8 cellular contexts compared by ENCODE assay signal in the genomic region with DNA sequence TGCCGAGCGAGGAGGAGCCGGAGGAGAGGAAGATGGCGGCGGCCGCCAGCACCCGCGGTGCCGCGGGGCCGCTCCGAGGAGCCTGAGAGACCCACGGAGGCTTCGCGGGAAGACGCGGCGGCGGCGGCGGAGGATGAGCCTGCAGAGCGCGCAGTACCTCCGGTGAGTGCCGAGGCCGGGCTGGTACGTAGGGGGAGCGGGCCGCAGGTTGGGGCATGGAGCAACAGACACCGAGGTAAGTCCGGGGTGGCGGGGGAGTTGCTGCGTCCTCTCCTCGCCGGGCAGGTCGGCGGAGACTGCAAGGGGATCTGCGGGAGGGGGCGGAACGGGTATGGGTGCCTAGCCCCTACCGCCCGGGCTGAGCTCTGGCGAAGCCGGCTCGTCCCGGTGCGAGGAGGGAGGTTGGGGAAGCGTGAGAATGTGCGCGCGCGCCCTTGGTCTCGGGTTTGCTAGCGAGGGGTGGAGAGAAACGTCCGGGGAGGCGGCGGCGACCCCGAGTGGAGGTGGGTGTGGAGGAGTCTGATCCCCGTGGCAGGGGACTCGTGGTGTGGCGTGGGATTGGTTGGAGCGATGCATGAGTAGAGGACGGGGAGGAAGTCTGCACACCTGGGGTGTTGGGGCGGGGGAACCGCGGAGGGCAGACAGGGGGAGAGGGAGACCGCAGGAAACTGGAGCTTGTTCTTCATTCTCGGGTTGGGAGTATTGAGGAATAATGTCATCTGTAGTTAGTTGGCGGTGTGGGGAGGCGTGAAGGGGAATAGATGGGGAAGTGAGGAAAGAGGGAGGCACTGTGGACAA. TPM values are rescaled to one million over a fixed set of nuclear protein-coding genes. Genes with fewer than 3 reads are reported as not detected.
A peak's percentile ranks its signal among the peaks of the same experiment; 100 is the strongest.
DNase-seq lines count a peak whose midpoint lies in the region.

Gene SMG7 (plus strand): TSS at position 12 of the 798 bp plus-strand sequence. CDS start 122 bp downstream, at position 134.

- POLR2A ChIA-PET in activated CD4-positive, alpha-beta memory T cell treated with anti-CD3 and anti-CD28 coated beads, Interleukin-2, amount 10 ng/mL, durations not matched to agents 7 days and 5 days (lab: Charles Lee), result interaction anchor here (0.9 to 3.9 kb wide), 8 partner anchors 10 to 370 kb away, joined by 3 to 39 read pairs (median 4); partner anchors contain the start of gene ARPC5

- in situ Hi-C loops in GM23248 (cut with MboI), result no loop called here

- H3K9me2 ChIP-seq in GM23248 (ENCODE audit: insufficient read depth), result no peaks in the 10 kb centered on the region

- DNase-seq in GM03348 (ENCODE audit: low spot score) (peak; percentile 58), GM23248 (peak; percentile 70), MG63 (peak; percentile 51), midbrain (lab: John Stamatoyannopoulos, UW) (peak; percentile 10), DMS153 treated with DMSO at 0.1 percent for 48 hours (lab: John Stamatoyannopoulos, UW; ENCODE audit: unreplicated experiment) (no peak)
- DNase-seq in activated CD4-positive, alpha-beta memory T cell treated with anti-CD3 and anti-CD28 coated beads, Interleukin-2, amount 10 ng/mL, durations not matched to agents 7 days and 5 days, result peak; percentile 57
- peak; percentile 52 for DNase-seq in effector CD8-positive, alpha-beta T cell (lab: John Stamatoyannopoulos, UW)
- DNase-seq in stimulated activated CD8-positive, alpha-beta memory T cell treated with anti-CD3 and anti-CD28 coated beads, Interleukin-4, amount 100 ng/mL, for 24 hours (ENCODE audit: low read depth), result peak; percentile 33

- H3K27me3 Mint-ChIP-seq in activated CD4-positive, alpha-beta memory T cell treated with anti-CD3 and anti-CD28 coated beads, Interleukin-2, amount 10 ng/mL, durations not matched to agents 7 days and 5 days, result no peaks in the 10 kb centered on the region

- H3K4me3 ChIP-seq in GM23248 (peak within 1 kb of the TSS; percentile 98), MG63 (peak within 1 kb of the TSS; percentile 97)

- peak within 1 kb of the TSS; percentile 94 for H2AFZ ChIP-seq in GM23248

- CTCF ChIA-PET in activated CD4-positive, alpha-beta memory T cell treated with anti-CD3 and anti-CD28 coated beads, Interleukin-2, amount 10 ng/mL, durations not matched to agents 7 days and 5 days (lab: Charles Lee), result interaction anchor here (0.6 to 1.6 kb wide), 4 partner anchors 115 to 162 kb away, joined by 3 to 5 read pairs (median 3); no protein-coding TSS in a partner anchor

- peaks cover 10% of the 10 kb centered on the region for H3K36me3 Mint-ChIP-seq in activated CD4-positive, alpha-beta memory T cell treated with anti-CD3 and anti-CD28 coated beads, Interleukin-2, amount 10 ng/mL, durations not matched to agents 7 days and 5 days (ENCODE audit: low read depth)

- peak within 1 kb of the TSS; percentile 97 for H3K4me2 ChIP-seq in GM23248 (ENCODE audit: unreplicated experiment)

- no peaks in the 10 kb centered on the region for H3K9me3 Mint-ChIP-seq in activated CD4-positive, alpha-beta memory T cell treated with anti-CD3 and anti-CD28 coated beads, Interleukin-2, amount 10 ng/mL, durations not matched to agents 7 days and 5 days

- peak within 1 kb of the TSS; percentile 99 for H3K27ac ChIP-seq in GM23248

- H4K20me1 ChIP-seq in GM23248 (ENCODE audit: insufficient read depth), result no peaks in the 10 kb centered on the region

- peak within 1 kb of the TSS; percentile 96 for H3K27ac Mint-ChIP-seq in activated CD4-positive, alpha-beta memory T cell treated with anti-CD3 and anti-CD28 coated beads, Interleukin-2, amount 10 ng/mL, durations not matched to agents 7 days and 5 days

- H3K4me1 Mint-ChIP-seq in activated CD4-positive, alpha-beta memory T cell treated with anti-CD3 and anti-CD28 coated beads, Interleukin-2, amount 10 ng/mL, durations not matched to agents 7 days and 5 days, result peaks cover 23% of the 10 kb centered on the region

- H3K36me3 ChIP-seq in GM23248 (ENCODE audit: low read depth) (no peaks in the 10 kb centered on the region), MG63 (peaks cover 5% of the 10 kb centered on the region)

- no peaks in the 10 kb centered on the region for H3K27me3 ChIP-seq in GM23248 (replicated peaks; ENCODE audit: insufficient read depth)
- no peaks in the 10 kb centered on the region for H3K27me3 ChIP-seq in MG63

- WGBS in GM23248 (ENCODE audit: low coverage in 1 of 2, low lambda C conversion rate in 2 of 2, missing lambda C conversion rate in 2 of 2), 2 experiments, result 1% methylated on average over 51 to 72 of the region's 72 CpGs

- peak within 1 kb of the TSS; percentile 95 for H3K9ac ChIP-seq in GM23248

- peaks cover 7% of the 10 kb centered on the region for H3F3A ChIP-seq in GM23248 (ENCODE audit: insufficient read depth)

- peak within 1 kb of the TSS; percentile 95 for H3K4me3 Mint-ChIP-seq in activated CD4-positive, alpha-beta memory T cell treated with anti-CD3 and anti-CD28 coated beads, Interleukin-2, amount 10 ng/mL, durations not matched to agents 7 days and 5 days

- H3K9me3 ChIP-seq in GM23248 (ENCODE audit: low read depth) (no peaks in the 10 kb centered on the region), MG63 (no peaks in the 10 kb centered on the region)

- peaks cover 7% of the 10 kb centered on the region for H3K4me1 ChIP-seq in GM23248 (ENCODE audit: insufficient read depth)

- peaks cover 54% of the 10 kb centered on the region for H3K79me2 ChIP-seq in GM23248 (ENCODE audit: insufficient read depth)

RNA-seq across cellular contexts. Expression of gene SMG7, which starts in this region (rescaled TPM):
- 16.2 and 18.7 TPM in 2 replicates for total RNA-seq in GM23248 (2014; rRNA removed; shearing (Covaris generic))
- 28.2 and 32.8 TPM in 2 replicates for polyA plus RNA-seq in GM23248 (2016; fragmentation: Nextera tagmentation; extraction: Ambion mirVana)
- total RNA-seq in MG63 (2014; rRNA removed; shearing (Covaris generic); ENCODE audit: low replicate concordance), result 28.2 and 86.2 TPM in 2 replicates
- total RNA-seq in activated CD4-positive, alpha-beta memory T cell treated with anti-CD3 and anti-CD28 coated beads, Interleukin-2, amount 10 ng/mL, durations not matched to agents 7 days and 5 days, result 10 to 100 TPM; 74.8 to 76.8 TPM
